Comparison of ENCODE assay signal across 14 cellular contexts in genomic region chr2:216534809-216535208, GRCh38. TPM values are rescaled to one million over a fixed set of nuclear protein-coding genes. Genes with fewer than 3 reads are reported as not detected.
DNase-seq lines count a peak whose midpoint lies in the region; ATAC-seq and TF ChIP-seq lines count a peak whose summit lies in the region.
"Had no signal": no experiment of that assay in that cellular context is flagged by ENCODE, and none has a peak within 500 bp of the region (broad histone marks: within the 10 kb centered on the region; RNA-seq: fewer than 3 reads in every experiment).

No MANE protein-coding gene starts in this region.

- no peaks in the 10 kb centered on the region for H3K27me3 ChIP-seq in ascending aorta
- H3K27me3 ChIP-seq in esophagus muscularis mucosa: no peaks in the 10 kb centered on the region
- H3K27me3 ChIP-seq in transverse colon: no peaks in the 10 kb centered on the region

- H3K36me3 Mint-ChIP-seq in nephron (ENCODE audit: low read depth): no peaks in the 10 kb centered on the region
- H3K36me3 Mint-ChIP-seq: CD4-positive, alpha-beta memory T cell had no signal

- no peak for TF ChIP-seq POLR2A in esophagus muscularis mucosa (IDR thresholded peaks at IDR 0.05; ENCODE audit: low read depth)
- no peak for TF ChIP-seq POLR2A in transverse colon (IDR thresholded peaks at IDR 0.05)

- ATAC-seq in GM21423 (IDR thresholded peaks at IDR 0.05; ENCODE audit: unreplicated experiment): no peak

- intact Hi-C loops in ascending aorta (cut with DNase I) (loop anchor here (1.0 to 2.0 kb wide), 3 partner anchors 20 to 102 kb away; no protein-coding TSS in a partner anchor), esophagus muscularis mucosa (cut with DNase I) (no loop called here), transverse colon (cut with DNase I; ENCODE audit: low total_unique reads) (no loop called here)

- peak in 1 of 2 donors; percentile 42 for DNase-seq in ascending aorta (ENCODE audit: low spot score in 2 of 2)
- DNase-seq in esophagus muscularis mucosa (ENCODE audit: extremely low spot score): no peak
- no peak for DNase-seq in transverse colon
- no peak for DNase-seq in SIG-M5 (lab: John Stamatoyannopoulos, UW)
- no peak for DNase-seq in cerebellar cortex (ENCODE audit: low spot score)
- DNase-seq: activated CD4-positive, alpha-beta T cell treated with anti-CD3 and anti-CD28 coated beads for 4 hours; CD4-positive, alpha-beta memory T cell; head of caudate nucleus; nucleus accumbens; stimulated activated CD4-positive, alpha-beta T cell treated with anti-CD3 and anti-CD28 coated beads, Interleukin-2, amount 100 ng/mL, for 24 hours; T-helper 2 cell had no signal

- H3K4me1 Mint-ChIP-seq in nephron: peaks cover 77% of the 10 kb centered on the region
- H3K4me1 Mint-ChIP-seq: CD4-positive, alpha-beta memory T cell had no signal

- H3K36me3 ChIP-seq in ascending aorta: no peaks in the 10 kb centered on the region
- H3K36me3 ChIP-seq in esophagus muscularis mucosa: no peaks in the 10 kb centered on the region
- no peaks in the 10 kb centered on the region for H3K36me3 ChIP-seq in transverse colon

- H3K4me3 Mint-ChIP-seq in nephron: no peak overlapping the region
- H3K4me3 Mint-ChIP-seq: CD4-positive, alpha-beta memory T cell; endodermal cell had no signal

- H3K27me3 Mint-ChIP-seq in nephron (ENCODE audit: low read depth): no peaks in the 10 kb centered on the region

- TF ChIP-seq CTCF in ascending aorta (IDR thresholded peaks at IDR 0.05) (no peak), esophagus muscularis mucosa (IDR thresholded peaks at IDR 0.05) (no peak), nephron (IDR thresholded peaks at IDR 0.05; ENCODE audit: unreplicated experiment in 3 of 3) (no peak), transverse colon (IDR thresholded peaks at IDR 0.05) (no peak)

- H3K9me3 Mint-ChIP-seq in nephron: no peaks in the 10 kb centered on the region
- H3K9me3 Mint-ChIP-seq: CD4-positive, alpha-beta memory T cell; endodermal cell had no signal

- peak overlapping the region; percentile 94 to 98 (median 97) for H3K27ac Mint-ChIP-seq in nephron
- H3K27ac Mint-ChIP-seq: CD4-positive, alpha-beta memory T cell; endodermal cell had no signal

- in situ Hi-C loops in transverse colon (cut with MboI; ENCODE audit: low pct_ligation_motif_present in 1 of 4, low pct_unique_long_range_greater_than_20kb in 1 of 4, low sequenced_read_pairs in 3 of 4): no loop called here

- H3K4me3 ChIP-seq in ascending aorta (no peak overlapping the region), esophagus muscularis mucosa (no peak overlapping the region), transverse colon (no peak overlapping the region)

- no peak for TF ChIP-seq EP300 in esophagus muscularis mucosa (IDR thresholded peaks at IDR 0.05)
- TF ChIP-seq EP300 in transverse colon (IDR thresholded peaks at IDR 0.05; ENCODE audit: low read depth): no peak

- H3K4me1 ChIP-seq in ascending aorta (peaks cover 15 to 31% of the 10 kb centered on the region in 2 donors), esophagus muscularis mucosa (peaks cover 39 to 53% (median 48%) of the 10 kb centered on the region in 4 donors), transverse colon (peaks cover 5 to 12% (median 6%) of the 10 kb centered on the region in 4 donors)

- H3K9me3 ChIP-seq in ascending aorta (no peaks in the 10 kb centered on the region), esophagus muscularis mucosa (no peaks in the 10 kb centered on the region), transverse colon (no peaks in the 10 kb centered on the region)

- WGBS in esophagus muscularis mucosa: 27% methylated on average over 1 of the region's 1 CpG
- 51% methylated on average over 1 of the region's 1 CpG; no CpG with 5 or more reads in 1 of the 2 donors for WGBS in transverse colon (ENCODE audit: low coverage in 1 of 2), 2 donors

- peak overlapping the region; percentile 91 to 93 for H3K27ac ChIP-seq in ascending aorta
- peak overlapping the region; percentile 82 to 87 (median 87) for H3K27ac ChIP-seq in esophagus muscularis mucosa (replicated peaks in 1 of 4)
- peak overlapping the region; percentile 3 to 60 (median 51) for H3K27ac ChIP-seq in transverse colon

RNA-seq across cellular contexts. Expression of gene RPL37A, which starts 36.2 kb away (rescaled TPM):
- total RNA-seq in ascending aorta (493 TPM), esophagus muscularis mucosa (1,000 to 10,000 TPM; 1,371 to 1,915 (median 1,581) TPM), transverse colon (1,000 to 10,000 TPM in 1 of 4 donors, 100 to 1,000 TPM in 2, 10 to 100 TPM in 1; 59.1 to 1,456 (median 761) TPM)
